Comparison of ENCODE assay signal across 1 cellular context in the genomic region with DNA sequence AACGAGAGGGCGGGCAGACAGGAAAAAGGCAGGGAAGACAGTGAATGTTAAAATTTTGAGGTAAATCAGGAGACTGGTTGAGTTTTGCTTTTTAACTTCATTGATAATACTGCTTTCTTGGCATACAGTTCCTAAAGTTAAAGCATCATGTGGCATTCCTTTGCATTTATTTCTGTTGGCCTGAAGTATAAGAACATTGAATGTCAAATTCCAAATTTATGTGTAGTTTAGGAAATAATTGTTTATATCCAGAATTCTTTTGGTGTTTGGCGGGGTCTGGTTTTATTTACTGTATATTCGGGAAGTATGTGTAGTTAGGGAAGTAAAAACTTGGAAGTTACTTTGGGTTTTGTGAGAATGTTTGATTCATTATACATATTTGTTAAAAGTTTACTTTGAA.
A peak's percentile ranks its signal among the peaks of the same experiment; 100 is the strongest.
TF ChIP-seq lines count a peak whose summit lies in the region.

No MANE protein-coding gene starts in this region.

TF ChIP-seq in K562, 482 proteins besides CTCF, POLR2A, EP300 and RAD21 (continued from another document):
- TF ChIP-seq, protein P1, sequence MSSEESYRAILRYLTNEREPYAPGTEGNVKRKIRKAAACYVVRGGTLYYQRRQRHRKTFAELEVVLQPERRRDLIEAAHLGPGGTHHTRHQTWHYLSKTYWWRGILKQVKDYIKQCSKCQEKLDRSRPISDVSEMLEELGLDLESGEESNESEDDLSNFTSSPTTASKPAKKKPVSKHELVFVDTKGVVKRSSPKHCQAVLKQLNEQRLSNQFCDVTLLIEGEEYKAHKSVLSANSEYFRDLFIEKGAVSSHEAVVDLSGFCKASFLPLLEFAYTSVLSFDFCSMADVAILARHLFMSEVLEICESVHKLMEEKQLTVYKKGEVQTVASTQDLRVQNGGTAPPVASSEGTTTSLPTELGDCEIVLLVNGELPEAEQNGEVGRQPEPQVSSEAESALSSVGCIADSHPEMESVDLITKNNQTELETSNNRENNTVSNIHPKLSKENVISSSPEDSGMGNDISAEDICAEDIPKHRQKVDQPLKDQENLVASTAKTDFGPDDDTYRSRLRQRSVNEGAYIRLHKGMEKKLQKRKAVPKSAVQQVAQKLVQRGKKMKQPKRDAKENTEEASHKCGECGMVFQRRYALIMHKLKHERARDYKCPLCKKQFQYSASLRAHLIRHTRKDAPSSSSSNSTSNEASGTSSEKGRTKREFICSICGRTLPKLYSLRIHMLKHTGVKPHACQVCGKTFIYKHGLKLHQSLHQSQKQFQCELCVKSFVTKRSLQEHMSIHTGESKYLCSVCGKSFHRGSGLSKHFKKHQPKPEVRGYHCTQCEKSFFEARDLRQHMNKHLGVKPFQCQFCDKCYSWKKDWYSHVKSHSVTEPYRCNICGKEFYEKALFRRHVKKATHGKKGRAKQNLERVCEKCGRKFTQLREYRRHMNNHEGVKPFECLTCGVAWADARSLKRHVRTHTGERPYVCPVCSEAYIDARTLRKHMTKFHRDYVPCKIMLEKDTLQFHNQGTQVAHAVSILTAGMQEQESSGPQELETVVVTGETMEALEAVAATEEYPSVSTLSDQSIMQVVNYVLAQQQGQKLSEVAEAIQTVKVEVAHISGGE (CRISPR knock-in tag; IDR thresholded peaks at IDR 0.05): no peak
- TF ChIP-seq BMI1 (IDR thresholded peaks at IDR 0.05; ENCODE audit: low read length): no peak
- TF ChIP-seq CHD1 (IDR thresholded peaks at IDR 0.05; ENCODE audit: low read length): peak; percentile 58
- TF ChIP-seq CREBBP (IDR thresholded peaks at IDR 0.05; ENCODE audit: low read depth, low read length): no peak
- TF ChIP-seq MED1 (CRISPR knock-in tag; IDR thresholded peaks at IDR 0.05; ENCODE audit: borderline replicate concordance): no peak
- 0 out of 2 replicates have a peak, but pooled peaks have one; percentile 27 for TF ChIP-seq FOXA1 (IDR thresholded peaks at IDR 0.05; ENCODE audit: borderline replicate concordance)
- TF ChIP-seq ZFP30 (CRISPR knock-in tag; IDR thresholded peaks at IDR 0.05; ENCODE audit: borderline replicate concordance): no peak
- TF ChIP-seq, protein P2, sequence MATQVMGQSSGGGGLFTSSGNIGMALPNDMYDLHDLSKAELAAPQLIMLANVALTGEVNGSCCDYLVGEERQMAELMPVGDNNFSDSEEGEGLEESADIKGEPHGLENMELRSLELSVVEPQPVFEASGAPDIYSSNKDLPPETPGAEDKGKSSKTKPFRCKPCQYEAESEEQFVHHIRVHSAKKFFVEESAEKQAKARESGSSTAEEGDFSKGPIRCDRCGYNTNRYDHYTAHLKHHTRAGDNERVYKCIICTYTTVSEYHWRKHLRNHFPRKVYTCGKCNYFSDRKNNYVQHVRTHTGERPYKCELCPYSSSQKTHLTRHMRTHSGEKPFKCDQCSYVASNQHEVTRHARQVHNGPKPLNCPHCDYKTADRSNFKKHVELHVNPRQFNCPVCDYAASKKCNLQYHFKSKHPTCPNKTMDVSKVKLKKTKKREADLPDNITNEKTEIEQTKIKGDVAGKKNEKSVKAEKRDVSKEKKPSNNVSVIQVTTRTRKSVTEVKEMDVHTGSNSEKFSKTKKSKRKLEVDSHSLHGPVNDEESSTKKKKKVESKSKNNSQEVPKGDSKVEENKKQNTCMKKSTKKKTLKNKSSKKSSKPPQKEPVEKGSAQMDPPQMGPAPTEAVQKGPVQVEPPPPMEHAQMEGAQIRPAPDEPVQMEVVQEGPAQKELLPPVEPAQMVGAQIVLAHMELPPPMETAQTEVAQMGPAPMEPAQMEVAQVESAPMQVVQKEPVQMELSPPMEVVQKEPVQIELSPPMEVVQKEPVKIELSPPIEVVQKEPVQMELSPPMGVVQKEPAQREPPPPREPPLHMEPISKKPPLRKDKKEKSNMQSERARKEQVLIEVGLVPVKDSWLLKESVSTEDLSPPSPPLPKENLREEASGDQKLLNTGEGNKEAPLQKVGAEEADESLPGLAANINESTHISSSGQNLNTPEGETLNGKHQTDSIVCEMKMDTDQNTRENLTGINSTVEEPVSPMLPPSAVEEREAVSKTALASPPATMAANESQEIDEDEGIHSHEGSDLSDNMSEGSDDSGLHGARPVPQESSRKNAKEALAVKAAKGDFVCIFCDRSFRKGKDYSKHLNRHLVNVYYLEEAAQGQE (CRISPR knock-in tag; IDR thresholded peaks at IDR 0.05; ENCODE audit: low read depth): no peak
- no peak for TF ChIP-seq ZNF263 (CRISPR knock-in tag; IDR thresholded peaks at IDR 0.05; ENCODE audit: borderline replicate concordance)
- 0 out of 2 replicates have a peak, but pooled peaks have one; percentile 14 for TF ChIP-seq PML (IDR thresholded peaks at IDR 0.05; ENCODE audit: low read length)
- TF ChIP-seq SLC30A9 (CRISPR knock-in tag; IDR thresholded peaks at IDR 0.05): no peak
- TF ChIP-seq NCOA1 (IDR thresholded peaks at IDR 0.05; ENCODE audit: low read depth): no peak
